Comparison of ENCODE assay signal across 35 cellular contexts in genomic region chr2:152254486-152254885, GRCh38.
"Had no signal": no experiment of that assay in that cellular context is flagged by ENCODE, and none has a peak within 500 bp of the region (broad histone marks: within the 10 kb centered on the region; RNA-seq: fewer than 3 reads in every experiment).

No MANE protein-coding gene starts in this region.

- H3K4me3 ChIP-seq: MG63 had no signal

- H3K36me3 ChIP-seq: MG63 had no signal

- DNase-seq: Karpas-422, Kasumi-1, KG1, MG63, MM.1S, MV-4-11, NCI-H1048, NCI-H1092, NCI-H1092 treated with DMSO at 0.1 percent for 48 hours, NCI-H1105, NCI-H1105 treated with DMSO at 0.1 percent for 48 hours, NCI-H1417, NCI-H1417 treated with DMSO at 0.1 percent for 48 hours, NCI-H1436, NCI-H1436 treated with DMSO at 0.1 percent for 48 hours, NCI-H146, NCI-H1694, NCI-H1694 treated with DMSO at 0.1 percent for 48 hours, NCI-H187, NCI-H187 treated with DMSO at 0.1 percent for 48 hours, NCI-H1930, NCI-H2029, NCI-H2029 treated with DMSO at 0.1 percent for 48 hours, NCI-H2081, NCI-H2081 treated with DMSO at 0.1 percent for 48 hours, NCI-H2107, NCI-H2171, NCI-H2171 treated with DMSO at 0.1 percent for 48 hours, NCI-H2227 treated with DMSO at 0.1 percent for 48 hours, NCI-H226, NCI-H345, NCI-H446, NCI-H446 treated with DMSO at 0.1 percent for 48 hours, NCI-H510A had no signal

- H3K27ac ChIP-seq: KMS-11 had no signal

- H3K4me2 ChIP-seq: KMS-11 had no signal

- H3K9ac ChIP-seq: KMS-11 had no signal

- H3K9me3 ChIP-seq: MG63 had no signal
